In the genomic region with DNA sequence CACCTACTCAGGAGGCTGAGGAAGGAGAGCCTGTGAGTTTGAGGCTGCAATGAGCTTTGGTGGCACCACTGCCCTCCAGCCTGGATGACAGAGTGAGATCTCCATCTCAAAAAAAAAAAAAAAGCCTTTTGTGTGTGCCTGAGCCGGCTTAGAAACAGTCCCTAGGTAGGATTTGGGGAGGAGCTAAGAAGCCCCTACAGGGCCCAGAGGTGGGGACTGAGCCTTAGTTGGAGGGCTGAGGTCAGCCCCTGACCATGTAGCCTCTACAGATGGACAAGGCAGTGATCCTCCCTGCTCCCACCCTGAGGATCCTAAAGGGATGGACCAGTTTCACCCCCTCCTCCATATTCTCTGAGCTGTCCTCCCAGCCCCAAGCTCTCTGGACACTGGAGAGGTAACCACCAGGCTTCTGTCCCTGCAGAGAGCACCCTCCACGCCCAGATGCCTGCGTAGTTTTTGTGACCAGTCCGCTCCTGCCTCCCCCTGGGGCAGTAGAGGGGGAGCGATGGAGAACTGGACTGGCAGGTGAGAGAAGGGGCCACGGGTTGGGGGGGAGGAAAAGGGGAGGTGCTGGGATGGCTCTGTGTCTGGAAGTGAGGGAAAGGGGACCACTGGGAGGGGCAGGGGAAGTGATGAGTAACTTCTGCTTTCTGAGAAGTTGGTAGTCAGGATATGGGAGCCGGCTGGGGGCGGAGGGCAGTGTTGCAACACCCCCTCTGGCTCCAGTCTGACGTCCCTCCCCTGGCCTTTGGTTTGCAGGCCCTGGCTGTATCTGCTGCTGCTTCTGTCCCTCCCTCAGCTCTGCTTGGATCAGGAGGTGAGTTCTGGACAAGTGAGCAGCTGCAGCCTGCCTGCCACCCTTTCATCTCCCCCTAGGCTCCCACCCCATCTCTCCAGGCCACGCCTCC, we compare ENCODE assay signal across 9 cellular contexts. TPM values are rescaled to one million over a fixed set of nuclear protein-coding genes. Genes with fewer than 3 reads are reported as not detected.
A peak's percentile ranks its signal among the peaks of the same experiment; 100 is the strongest.
DNase-seq lines count a peak whose midpoint lies in the region; ATAC-seq and TF ChIP-seq lines count a peak whose summit lies in the region.
"Had no signal": no experiment of that assay in that cellular context is flagged by ENCODE, and none has a peak within 500 bp of the region (broad histone marks: within the 10 kb centered on the region; RNA-seq: fewer than 3 reads in every experiment).

No MANE protein-coding gene starts in this region.

- peak overlapping the region in 1 of 6 donors; percentile 78 for H3K27ac Mint-ChIP-seq in naive B cell

- H3K36me3 Mint-ChIP-seq in naive B cell, result no peaks in the 10 kb centered on the region

- H3K4me1 Mint-ChIP-seq in naive B cell, result peaks cover 25 to 31% (median 29%) of the 10 kb centered on the region in 3 donors

- in situ Hi-C loops in G401 (cut with HindIII; ENCODE audit: low sequenced_read_pairs), result no loop called here

- peak; percentile 31 for ATAC-seq in SK-N-SH treated with all-trans-retinoic acid at 6 μM for 48 hours
- ATAC-seq in naive B cell (ENCODE audit: low read depth in 2 of 2), result peak; percentile 40 to 44
- ATAC-seq in HG02759 (IDR thresholded peaks at IDR 0.05; ENCODE audit: unreplicated experiment), result no peak

- H3K9me3 Mint-ChIP-seq in naive B cell, result no peaks in the 10 kb centered on the region

- peaks cover 7 to 18% (median 8%) of the 10 kb centered on the region in 3 donors for H3K27me3 Mint-ChIP-seq in naive B cell

- H3K4me3 Mint-ChIP-seq in naive B cell, result peak overlapping the region in 3 of 8 donors; percentile 42 to 80 (median 45)

- peak; percentile 93 for DNase-seq in GM03348 (ENCODE audit: low spot score)
- peak; percentile 95 for DNase-seq in fibroblast of gingiva (ENCODE audit: low read depth)
- no peak for DNase-seq in naive B cell
- no peak for DNase-seq in NCI-H2029 (lab: John Stamatoyannopoulos, UW)
- no peak for DNase-seq in NCI-H1048 (lab: John Stamatoyannopoulos, UW)
- no peak for DNase-seq in G401 (ENCODE audit: low spot score)

TF ChIP-seq in SK-N-SH treated with all-trans-retinoic acid at 6 μM for 48 hours, 23 proteins besides CTCF, POLR2A, EP300 and RAD21:
- TF ChIP-seq CREB5 (CRISPR knock-in tag; IDR thresholded peaks at IDR 0.05; ENCODE audit: low read depth) (no peak), PATZ1 (CRISPR knock-in tag; IDR thresholded peaks at IDR 0.05; ENCODE audit: borderline replicate concordance) (no peak), RARB (CRISPR knock-in tag; IDR thresholded peaks at IDR 0.05) (no peak), ISL1 (CRISPR knock-in tag; IDR thresholded peaks at IDR 0.05) (no peak), TCF4 (CRISPR knock-in tag; IDR thresholded peaks at IDR 0.05; ENCODE audit: borderline replicate concordance) (no peak), OSR1 (CRISPR knock-in tag; IDR thresholded peaks at IDR 0.05) (no peak), ESRRG (CRISPR knock-in tag; IDR thresholded peaks at IDR 0.05) (no peak), CSDC2 (CRISPR knock-in tag; IDR thresholded peaks at IDR 0.05) (no peak), ZC3H10 (CRISPR knock-in tag; IDR thresholded peaks at IDR 0.05) (no peak), TOX (CRISPR knock-in tag; IDR thresholded peaks at IDR 0.05; ENCODE audit: borderline replicate concordance) (no peak), ZNF70 (CRISPR knock-in tag; IDR thresholded peaks at IDR 0.05) (no peak), ZFP30 (CRISPR knock-in tag; IDR thresholded peaks at IDR 0.05) (no peak), BACH2 (CRISPR knock-in tag; IDR thresholded peaks at IDR 0.05; ENCODE audit: borderline replicate concordance) (no peak)
- TF ChIP-seq, protein P1, sequence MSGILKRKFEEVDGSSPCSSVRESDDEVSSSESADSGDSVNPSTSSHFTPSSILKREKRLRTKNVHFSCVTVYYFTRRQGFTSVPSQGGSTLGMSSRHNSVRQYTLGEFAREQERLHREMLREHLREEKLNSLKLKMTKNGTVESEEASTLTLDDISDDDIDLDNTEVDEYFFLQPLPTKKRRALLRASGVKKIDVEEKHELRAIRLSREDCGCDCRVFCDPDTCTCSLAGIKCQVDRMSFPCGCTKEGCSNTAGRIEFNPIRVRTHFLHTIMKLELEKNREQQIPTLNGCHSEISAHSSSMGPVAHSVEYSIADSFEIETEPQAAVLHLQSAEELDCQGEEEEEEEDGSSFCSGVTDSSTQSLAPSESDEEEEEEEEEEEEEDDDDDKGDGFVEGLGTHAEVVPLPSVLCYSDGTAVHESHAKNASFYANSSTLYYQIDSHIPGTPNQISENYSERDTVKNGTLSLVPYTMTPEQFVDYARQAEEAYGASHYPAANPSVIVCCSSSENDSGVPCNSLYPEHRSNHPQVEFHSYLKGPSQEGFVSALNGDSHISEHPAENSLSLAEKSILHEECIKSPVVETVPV (CRISPR knock-in tag; IDR thresholded peaks at IDR 0.05), result no peak
TF ChIP-seq in SK-N-SH treated with all-trans-retinoic acid at 6 μM for 48 hours: peak in this region for 0.

RNA-seq across cellular contexts. Expression of gene ADAMTSL4, which starts 2.8 kb away (rescaled TPM):
- not detected for polyA plus RNA-seq in naive B cell (ENCODE audit: low read depth in 6 of 6)
- 20.0 and 22.9 TPM in 2 replicates for total RNA-seq in G401 (2014; rRNA removed; shearing (Covaris generic))

RNA-seq across cellular contexts. Expression of gene MCL1, which starts 27.4 kb away (rescaled TPM):
- polyA plus RNA-seq in naive B cell (ENCODE audit: low read depth in 6 of 6), result 100 to 1,000 TPM in 2 of 6 donors, 10 to 100 TPM in 4; 44.8 to 110 (median 95.1) TPM
- 112 and 129 TPM in 2 replicates for total RNA-seq in G401 (2014; rRNA removed; shearing (Covaris generic))

RNA-seq across cellular contexts. Expression of gene FALEC, which starts 36.5 kb away (rescaled TPM):
- polyA plus RNA-seq in naive B cell (ENCODE audit: low read depth in 6 of 6), result 1 to 10 TPM in 3 of 6 donors, under 1 TPM in 1, not detected in 2; 0.68 to 2.6 (median 1.3) TPM
- 2.2 TPM in 1 of 2 replicates, not detected in the other for total RNA-seq in G401 (2014; rRNA removed; shearing (Covaris generic))
- total RNA-seq: epithelial cell of proximal tubule had no signal

RNA-seq across cellular contexts. Expression of gene ECM1, which starts 44.1 kb away (rescaled TPM):
- polyA plus RNA-seq in naive B cell (ENCODE audit: low read depth in 6 of 6), result not detected
- 44.5 and 60.0 TPM in 2 replicates for total RNA-seq in G401 (2014; rRNA removed; shearing (Covaris generic))

Comparison
In these comparisons a context has a peak if more than half of its experiments do, and no peak if none do; other contexts are left out.
1. DNase-seq: peak in GM03348 (single experiment) and fibroblast of gingiva (single experiment); none in naive B cell (single experiment), NCI-H2029 (single experiment), NCI-H1048 (single experiment) and G401 (single experiment).